In the genomic region with DNA sequence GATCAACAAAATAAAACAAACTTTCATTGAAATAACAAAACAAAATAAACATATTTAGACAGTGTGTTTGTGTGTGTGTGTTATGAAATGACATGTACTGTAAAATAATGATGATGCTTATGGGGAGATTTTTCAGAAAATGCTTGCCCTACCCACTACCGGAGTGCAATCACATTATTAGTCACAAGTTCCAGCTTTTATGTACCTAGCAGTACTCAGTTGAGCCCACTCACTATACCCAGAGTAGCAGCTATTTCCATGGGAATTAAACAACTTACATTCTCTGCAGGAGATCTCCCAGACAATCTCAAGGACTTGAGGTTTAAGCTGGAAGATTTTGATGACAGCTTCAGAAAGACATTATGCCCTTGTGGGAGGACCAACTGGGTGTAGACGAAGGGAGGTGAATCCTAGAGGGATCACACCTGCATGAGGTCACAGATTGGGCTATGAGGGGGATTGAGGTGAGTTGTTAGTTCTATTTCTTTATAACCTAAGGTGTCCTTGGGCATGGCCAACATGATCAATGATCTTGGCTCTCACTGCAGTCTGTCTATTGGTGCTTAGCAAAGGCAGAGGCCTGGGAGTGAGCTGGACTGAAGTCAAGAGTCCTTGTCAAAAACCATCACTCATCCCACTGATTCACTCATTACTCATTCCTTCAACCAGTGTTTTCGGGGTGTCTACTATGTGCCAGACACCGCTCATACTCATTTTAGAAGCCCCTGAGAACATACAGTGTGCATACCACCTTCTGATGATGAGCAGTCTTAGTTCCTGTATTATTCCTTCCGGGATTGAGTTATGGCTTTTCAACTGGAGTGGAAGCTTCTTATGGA, we compare ENCODE assay signal across 18 cellular contexts. TPM values are rescaled to one million over a fixed set of nuclear protein-coding genes. Genes with fewer than 3 reads are reported as not detected.
DNase-seq lines count a peak whose midpoint lies in the region; ATAC-seq and TF ChIP-seq lines count a peak whose summit lies in the region.
"Had no signal": no experiment of that assay in that cellular context is flagged by ENCODE, and none has a peak within 500 bp of the region (broad histone marks: within the 10 kb centered on the region; RNA-seq: fewer than 3 reads in every experiment).

No MANE protein-coding gene starts in this region.

- peak; percentile 63 for ATAC-seq in activated CD8-positive, alpha-beta memory T cell treated with anti-CD3 and anti-CD28 coated beads, Interleukin-2, amount 10 ng/mL, durations not matched to agents 7 days and 5 days
- no peak for ATAC-seq in upper lobe of right lung
- ATAC-seq: GM12878 had no signal

- peaks cover 17% of the 10 kb centered on the region for H3K27me3 Mint-ChIP-seq in activated CD8-positive, alpha-beta memory T cell treated with anti-CD3 and anti-CD28 coated beads, Interleukin-2, amount 10 ng/mL, durations not matched to agents 7 days and 5 days
- no peaks in the 10 kb centered on the region for H3K27me3 Mint-ChIP-seq in endothelial cell (ENCODE audit: unreplicated experiment)

- CTCF ChIA-PET in activated CD8-positive, alpha-beta memory T cell treated with anti-CD3 and anti-CD28 coated beads, Interleukin-2, amount 10 ng/mL, durations not matched to agents 7 days and 5 days (lab: Charles Lee) = interaction anchor here (1.2 kb wide), 1 partner anchor 68 kb away, joined by 3 read pairs; no protein-coding TSS in a partner anchor

- no peak overlapping the region for H3K4me3 ChIP-seq in upper lobe of right lung
- H3K4me3 ChIP-seq: GM12878 had no signal

- DNase-seq in activated CD8-positive, alpha-beta memory T cell treated with anti-CD3 and anti-CD28 coated beads, Interleukin-2, amount 10 ng/mL, durations not matched to agents 7 days and 5 days = no peak
- DNase-seq in activated CD8-positive, alpha-beta memory T cell treated with anti-CD3 and anti-CD28 coated beads for 24 hours = no peak
- DNase-seq in HCEC 1CT (peak; percentile 35), endothelial cell (ENCODE audit: low spot score) (no peak), upper lobe of right lung (no peak)
- peak; percentile 28 to 43 for DNase-seq in activated T-cell treated with anti-CD3 and anti-CD28 coated beads, Interleukin-2, amount 50 U/mL, for 48 hours
- peak; percentile 35 for DNase-seq in stimulated activated CD8-positive, alpha-beta memory T cell treated with anti-CD3 and anti-CD28 coated beads, Interleukin-4, amount 100 ng/mL, for 48 hours
- DNase-seq: AML-193, Caco-2, DMS53, Karpas-422, NCI-H1417 treated with DMSO at 0.1 percent for 48 hours, NCI-H2029, NCI-H2171 treated with DMSO at 0.1 percent for 48 hours, NCI-H510A treated with DMSO at 0.1 percent for 48 hours had no signal

- no peak overlapping the region for H3K4me3 Mint-ChIP-seq in activated CD8-positive, alpha-beta memory T cell treated with anti-CD3 and anti-CD28 coated beads, Interleukin-2, amount 10 ng/mL, durations not matched to agents 7 days and 5 days
- H3K4me3 Mint-ChIP-seq in endothelial cell (ENCODE audit: unreplicated experiment) = no peak overlapping the region

- no peak overlapping the region for H3K27ac Mint-ChIP-seq in activated CD8-positive, alpha-beta memory T cell treated with anti-CD3 and anti-CD28 coated beads, Interleukin-2, amount 10 ng/mL, durations not matched to agents 7 days and 5 days
- H3K27ac Mint-ChIP-seq in endothelial cell (ENCODE audit: unreplicated experiment) = no peak overlapping the region

- no peaks in the 10 kb centered on the region for H3K27me3 ChIP-seq in upper lobe of right lung

- no peak overlapping the region for H3K27ac ChIP-seq in upper lobe of right lung

- intact Hi-C loops in upper lobe of right lung (cut with DNase I) = no loop called here

- TF ChIP-seq CTCF in endothelial cell (IDR thresholded peaks at IDR 0.05; ENCODE audit: unreplicated experiment) = no peak
- no peak for TF ChIP-seq CTCF in upper lobe of right lung (IDR thresholded peaks at IDR 0.05)

- H3K36me3 ChIP-seq in upper lobe of right lung = no peaks in the 10 kb centered on the region

- H3K36me3 Mint-ChIP-seq in activated CD8-positive, alpha-beta memory T cell treated with anti-CD3 and anti-CD28 coated beads, Interleukin-2, amount 10 ng/mL, durations not matched to agents 7 days and 5 days = no peaks in the 10 kb centered on the region
- H3K36me3 Mint-ChIP-seq in endothelial cell (ENCODE audit: low read depth, unreplicated experiment) = no peaks in the 10 kb centered on the region

- no peaks in the 10 kb centered on the region for H3K9me3 Mint-ChIP-seq in activated CD8-positive, alpha-beta memory T cell treated with anti-CD3 and anti-CD28 coated beads, Interleukin-2, amount 10 ng/mL, durations not matched to agents 7 days and 5 days (ENCODE audit: low read depth)
- no peaks in the 10 kb centered on the region for H3K9me3 Mint-ChIP-seq in endothelial cell (ENCODE audit: unreplicated experiment)

- H3K4me1 ChIP-seq in upper lobe of right lung = no peaks in the 10 kb centered on the region
- H3K4me1 ChIP-seq: Caco-2 had no signal

- peaks cover 12% of the 10 kb centered on the region for H3K4me1 Mint-ChIP-seq in activated CD8-positive, alpha-beta memory T cell treated with anti-CD3 and anti-CD28 coated beads, Interleukin-2, amount 10 ng/mL, durations not matched to agents 7 days and 5 days
- no peaks in the 10 kb centered on the region for H3K4me1 Mint-ChIP-seq in endothelial cell (ENCODE audit: unreplicated experiment)

- no peaks in the 10 kb centered on the region for H3K9me3 ChIP-seq in upper lobe of right lung
- H3K9me3 ChIP-seq: Caco-2 had no signal

RNA-seq across cellular contexts. Expression of a gene that starts 6.7 kb away (rescaled TPM):
- 1 to 10 TPM; 6.3 to 7.3 TPM for total RNA-seq in activated CD8-positive, alpha-beta memory T cell treated with anti-CD3 and anti-CD28 coated beads, Interleukin-2, amount 10 ng/mL, durations not matched to agents 7 days and 5 days
- total RNA-seq in endothelial cell (ENCODE audit: unreplicated experiment) (10.9 TPM), upper lobe of right lung (131 TPM)
- total RNA-seq: A673, GM12878, H4 had no signal

Comparison
In these comparisons a context has a peak if more than half of its experiments do, and no peak if none do; other contexts are left out.
1. DNase-seq: peak in HCEC 1CT (single experiment), activated T-cell treated with anti-CD3 and anti-CD28 coated beads, Interleukin-2, amount 50 U/mL, for 48 hours (2 of 2) and stimulated activated CD8-positive, alpha-beta memory T cell treated with anti-CD3 and anti-CD28 coated beads, Interleukin-4, amount 100 ng/mL, for 48 hours (single experiment); none in activated CD8-positive, alpha-beta memory T cell treated with anti-CD3 and anti-CD28 coated beads, Interleukin-2, amount 10 ng/mL, durations not matched to agents 7 days and 5 days (single experiment), activated CD8-positive, alpha-beta memory T cell treated with anti-CD3 and anti-CD28 coated beads for 24 hours (single experiment), endothelial cell (single experiment) and upper lobe of right lung (single experiment).
2. RNA of a gene that starts 6.7 kb away (total RNA-seq): 131 TPM in upper lobe of right lung (single experiment); 10.9 TPM in endothelial cell (single experiment) and 6.3 to 7.3 TPM in activated CD8-positive, alpha-beta memory T cell treated with anti-CD3 and anti-CD28 coated beads, Interleukin-2, amount 10 ng/mL, durations not matched to agents 7 days and 5 days; every median in the first group is over 10 times any median in the second.